Comparison of ENCODE assay signal across 1 cellular context in the genomic region with DNA sequence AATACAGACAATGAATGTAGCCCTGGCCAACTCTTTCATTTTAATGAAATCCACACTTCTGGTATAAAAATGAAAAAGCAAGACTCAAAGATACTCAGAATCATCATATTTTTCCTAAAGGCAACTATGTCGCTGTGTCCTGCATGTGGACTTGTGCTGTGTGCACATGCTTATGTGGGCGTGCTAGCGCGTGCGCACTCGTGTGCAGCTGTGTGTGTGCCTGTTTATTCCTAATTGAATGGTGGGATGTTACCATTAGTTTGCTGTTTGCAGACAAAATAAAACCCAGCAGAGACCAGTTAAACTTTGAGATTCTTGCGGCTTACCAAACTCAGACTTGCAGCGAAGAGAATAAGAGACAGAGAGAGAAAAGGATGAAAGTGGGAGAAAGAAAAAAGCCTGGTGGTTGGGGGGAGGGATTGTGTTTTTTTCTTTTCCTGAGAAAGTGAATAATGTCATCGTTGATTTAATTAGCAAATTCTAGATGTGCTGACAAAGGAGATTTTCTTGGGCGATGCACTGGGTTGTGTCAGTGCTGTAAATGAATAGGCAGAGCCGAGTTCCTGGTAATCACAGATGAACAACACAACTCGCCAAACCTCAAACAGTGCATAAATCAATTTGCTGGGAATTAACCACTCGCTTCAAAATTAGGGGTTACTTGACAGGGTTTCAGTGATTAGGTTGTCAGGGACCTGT.
TF ChIP-seq lines count a peak whose summit lies in the region.

No MANE protein-coding gene starts in this region.

TF ChIP-seq in GM23338, 12 proteins besides CTCF, POLR2A, EP300 and RAD21:
- TF ChIP-seq, protein P1, sequence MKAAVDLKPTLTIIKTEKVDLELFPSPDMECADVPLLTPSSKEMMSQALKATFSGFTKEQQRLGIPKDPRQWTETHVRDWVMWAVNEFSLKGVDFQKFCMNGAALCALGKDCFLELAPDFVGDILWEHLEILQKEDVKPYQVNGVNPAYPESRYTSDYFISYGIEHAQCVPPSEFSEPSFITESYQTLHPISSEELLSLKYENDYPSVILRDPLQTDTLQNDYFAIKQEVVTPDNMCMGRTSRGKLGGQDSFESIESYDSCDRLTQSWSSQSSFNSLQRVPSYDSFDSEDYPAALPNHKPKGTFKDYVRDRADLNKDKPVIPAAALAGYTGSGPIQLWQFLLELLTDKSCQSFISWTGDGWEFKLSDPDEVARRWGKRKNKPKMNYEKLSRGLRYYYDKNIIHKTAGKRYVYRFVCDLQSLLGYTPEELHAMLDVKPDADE (IDR thresholded peaks at IDR 0.05) = no peak
- no peak for TF ChIP-seq NANOG (IDR thresholded peaks at IDR 0.05; ENCODE audit: borderline replicate concordance)
- TF ChIP-seq POLR2AphosphoS5 (IDR thresholded peaks at IDR 0.05; ENCODE audit: low read depth) = no peak
- TF ChIP-seq, protein P2, sequence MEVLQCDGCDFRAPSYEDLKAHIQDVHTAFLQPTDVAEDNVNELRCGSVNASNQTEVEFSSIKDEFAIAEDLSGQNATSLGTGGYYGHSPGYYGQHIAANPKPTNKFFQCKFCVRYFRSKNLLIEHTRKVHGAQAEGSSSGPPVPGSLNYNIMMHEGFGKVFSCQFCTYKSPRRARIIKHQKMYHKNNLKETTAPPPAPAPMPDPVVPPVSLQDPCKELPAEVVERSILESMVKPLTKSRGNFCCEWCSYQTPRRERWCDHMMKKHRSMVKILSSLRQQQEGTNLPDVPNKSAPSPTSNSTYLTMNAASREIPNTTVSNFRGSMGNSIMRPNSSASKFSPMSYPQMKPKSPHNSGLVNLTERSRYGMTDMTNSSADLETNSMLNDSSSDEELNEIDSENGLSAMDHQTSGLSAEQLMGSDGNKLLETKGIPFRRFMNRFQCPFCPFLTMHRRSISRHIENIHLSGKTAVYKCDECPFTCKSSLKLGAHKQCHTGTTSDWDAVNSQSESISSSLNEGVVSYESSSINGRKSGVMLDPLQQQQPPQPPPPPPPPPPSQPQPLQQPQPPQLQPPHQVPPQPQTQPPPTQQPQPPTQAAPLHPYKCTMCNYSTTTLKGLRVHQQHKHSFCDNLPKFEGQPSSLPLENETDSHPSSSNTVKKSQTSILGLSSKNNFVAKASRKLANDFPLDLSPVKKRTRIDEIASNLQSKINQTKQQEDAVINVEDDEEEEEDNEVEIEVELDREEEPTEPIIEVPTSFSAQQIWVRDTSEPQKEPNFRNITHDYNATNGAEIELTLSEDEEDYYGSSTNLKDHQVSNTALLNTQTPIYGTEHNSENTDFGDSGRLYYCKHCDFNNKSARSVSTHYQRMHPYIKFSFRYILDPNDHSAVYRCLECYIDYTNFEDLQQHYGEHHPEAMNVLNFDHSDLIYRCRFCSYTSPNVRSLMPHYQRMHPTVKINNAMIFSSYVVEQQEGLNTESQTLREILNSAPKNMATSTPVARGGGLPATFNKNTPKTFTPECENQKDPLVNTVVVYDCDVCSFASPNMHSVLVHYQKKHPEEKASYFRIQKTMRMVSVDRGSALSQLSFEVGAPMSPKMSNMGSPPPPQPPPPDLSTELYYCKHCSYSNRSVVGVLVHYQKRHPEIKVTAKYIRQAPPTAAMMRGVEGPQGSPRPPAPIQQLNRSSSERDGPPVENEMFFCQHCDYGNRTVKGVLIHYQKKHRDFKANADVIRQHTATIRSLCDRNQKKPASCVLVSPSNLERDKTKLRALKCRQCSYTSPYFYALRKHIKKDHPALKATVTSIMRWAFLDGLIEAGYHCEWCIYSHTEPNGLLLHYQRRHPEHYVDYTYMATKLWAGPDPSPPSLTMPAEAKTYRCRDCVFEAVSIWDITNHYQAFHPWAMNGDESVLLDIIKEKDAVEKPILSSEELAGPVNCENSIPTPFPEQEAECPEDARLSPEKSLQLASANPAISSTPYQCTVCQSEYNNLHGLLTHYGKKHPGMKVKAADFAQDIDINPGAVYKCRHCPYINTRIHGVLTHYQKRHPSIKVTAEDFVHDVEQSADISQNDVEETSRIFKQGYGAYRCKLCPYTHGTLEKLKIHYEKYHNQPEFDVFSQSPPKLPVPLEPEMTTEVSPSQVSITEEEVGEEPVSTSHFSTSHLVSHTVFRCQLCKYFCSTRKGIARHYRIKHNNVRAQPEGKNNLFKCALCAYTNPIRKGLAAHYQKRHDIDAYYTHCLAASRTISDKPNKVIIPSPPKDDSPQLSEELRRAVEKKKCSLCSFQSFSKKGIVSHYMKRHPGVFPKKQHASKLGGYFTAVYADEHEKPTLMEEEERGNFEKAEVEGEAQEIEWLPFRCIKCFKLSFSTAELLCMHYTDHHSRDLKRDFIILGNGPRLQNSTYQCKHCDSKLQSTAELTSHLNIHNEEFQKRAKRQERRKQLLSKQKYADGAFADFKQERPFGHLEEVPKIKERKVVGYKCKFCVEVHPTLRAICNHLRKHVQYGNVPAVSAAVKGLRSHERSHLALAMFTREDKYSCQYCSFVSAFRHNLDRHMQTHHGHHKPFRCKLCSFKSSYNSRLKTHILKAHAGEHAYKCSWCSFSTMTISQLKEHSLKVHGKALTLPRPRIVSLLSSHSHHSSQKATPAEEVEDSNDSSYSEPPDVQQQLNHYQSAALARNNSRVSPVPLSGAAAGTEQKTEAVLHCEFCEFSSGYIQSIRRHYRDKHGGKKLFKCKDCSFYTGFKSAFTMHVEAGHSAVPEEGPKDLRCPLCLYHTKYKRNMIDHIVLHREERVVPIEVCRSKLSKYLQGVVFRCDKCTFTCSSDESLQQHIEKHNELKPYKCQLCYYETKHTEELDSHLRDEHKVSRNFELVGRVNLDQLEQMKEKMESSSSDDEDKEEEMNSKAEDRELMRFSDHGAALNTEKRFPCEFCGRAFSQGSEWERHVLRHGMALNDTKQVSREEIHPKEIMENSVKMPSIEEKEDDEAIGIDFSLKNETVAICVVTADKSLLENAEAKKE (CRISPR knock-in tag; IDR thresholded peaks at IDR 0.05) = no peak
- no peak for TF ChIP-seq ZNF331 (CRISPR knock-in tag; IDR thresholded peaks at IDR 0.05; ENCODE audit: low read depth)
